In genomic region chr19:39841041-39841440, GRCh38 we compare ENCODE assay signal across 17 cellular contexts. TPM values are rescaled to one million over a fixed set of nuclear protein-coding genes. Genes with fewer than 3 reads are reported as not detected.
DNase-seq lines count a peak whose midpoint lies in the region; ATAC-seq, FAIRE-seq and TF ChIP-seq lines count a peak whose summit lies in the region.
"Had no signal": no experiment of that assay in that cellular context is flagged by ENCODE, and none has a peak within 500 bp of the region (broad histone marks: within the 10 kb centered on the region; RNA-seq: fewer than 3 reads in every experiment).

No MANE protein-coding gene starts in this region.

- no peak for TF ChIP-seq POLR2A in H1 (IDR thresholded peaks at IDR 0.05; ENCODE audit: control extremely low read depth in 1 of 2, low read depth in 2 of 2, low read length in 2 of 2)

- H3K23me2 ChIP-seq in H1 (ENCODE audit: low read depth, low read length), result peaks cover 9% of the 10 kb centered on the region

- no peak overlapping the region for H2BK12ac ChIP-seq in H1 (ENCODE audit: low read depth, low read length)

- 0 out of 2 replicates have a peak overlapping the region, but pooled peaks have one; percentile 6 for H4K8ac ChIP-seq in H1 (ENCODE audit: extremely low read depth, insufficient read depth, low read length)

- H3K4ac ChIP-seq in H1 (replicated peaks; ENCODE audit: insufficient read length, low read depth, low read length), result no peak overlapping the region

- no peak overlapping the region for H2BK5ac ChIP-seq in H1 (ENCODE audit: low read depth, low read length)

- peaks cover 33% of the 10 kb centered on the region for H3K36me3 Mint-ChIP-seq in activated CD8-positive, alpha-beta memory T cell treated with anti-CD3 and anti-CD28 coated beads, Interleukin-2, amount 10 ng/mL, durations not matched to agents 7 days and 5 days
- peaks cover 41% of the 10 kb centered on the region for H3K36me3 Mint-ChIP-seq in WTC11
- peaks cover 51% of the 10 kb centered on the region for H3K36me3 Mint-ChIP-seq in stimulated activated memory B cell treated with anti-CD40 and anti-IgM and Interleukin-4, amounts not matched to agents 10 μg/mL and 1 μg/mL and 100 μg/mL, for 72 hours

- H3K27me3 ChIP-seq in H1 (replicated peaks in 1 of 4; ENCODE audit: control insufficient read depth in 3 of 4, extremely low read depth in 1 of 4, insufficient read depth in 3 of 4, low read length in 3 of 4), result no peaks in the 10 kb centered on the region
- H3K27me3 ChIP-seq in Karpas-422 (ENCODE audit: low read length), result no peaks in the 10 kb centered on the region

- CTCF ChIA-PET in activated CD8-positive, alpha-beta memory T cell treated with anti-CD3 and anti-CD28 coated beads, Interleukin-2, amount 10 ng/mL, durations not matched to agents 7 days and 5 days (lab: Charles Lee), result interaction anchor here (1.0 to 7.2 kb wide), 6 partner anchors 7 to 294 kb away, joined by 3 to 150 read pairs (median 74); partner anchors contain the start of genes DYRK1B and PSMC4
- CTCF ChIA-PET in WTC11 (lab: Charles Lee) (interaction anchor here (0.7 to 3.6 kb wide), 2 partner anchors 29 to 45 kb away, joined by 3 to 10 read pairs; no protein-coding TSS in a partner anchor), H1 (lab: Charles Lee; ENCODE audit: partially characterized antibody) (interaction anchor here (1.1 to 6.4 kb wide), 10 partner anchors 8 to 168 kb away, joined by 3 to 43 read pairs (median 7); partner anchors contain the start of gene DYRK1B)

- H3K27ac Mint-ChIP-seq in activated CD8-positive, alpha-beta memory T cell treated with anti-CD3 and anti-CD28 coated beads, Interleukin-2, amount 10 ng/mL, durations not matched to agents 7 days and 5 days, result peak overlapping the region; percentile 24
- H3K27ac Mint-ChIP-seq in WTC11, result no peak overlapping the region
- peak overlapping the region; percentile 25 for H3K27ac Mint-ChIP-seq in stimulated activated memory B cell treated with anti-CD40 and anti-IgM and Interleukin-4, amounts not matched to agents 10 μg/mL and 1 μg/mL and 100 μg/mL, for 72 hours

- H4K5ac ChIP-seq in H1 (ENCODE audit: insufficient read length, low read depth, low read length), result no peak overlapping the region

- no peak for DNase-seq in activated CD8-positive, alpha-beta memory T cell treated with anti-CD3 and anti-CD28 coated beads, Interleukin-2, amount 10 ng/mL, durations not matched to agents 7 days and 5 days
- DNase-seq in activated CD8-positive, alpha-beta memory T cell treated with anti-CD3 and anti-CD28 coated beads, Interleukin-2, amount 50 U/mL, for 4 hours, result no peak
- DNase-seq in WTC11 (ENCODE audit: low spot score) (no peak), H1 (ENCODE audit: low read depth in 1 of 2, low spot score in 2 of 2) (no peak), NCI-H2171 treated with DMSO at 0.1 percent for 48 hours (lab: John Stamatoyannopoulos, UW) (no peak), Karpas-422 (no peak), cerebellum (ENCODE audit: low spot score) (no peak)
- DNase-seq: Caco-2, KBM-7, NCI-H1092, NCI-H187, NCI-H446 had no signal

- no peaks in the 10 kb centered on the region for H3K27me3 Mint-ChIP-seq in activated CD8-positive, alpha-beta memory T cell treated with anti-CD3 and anti-CD28 coated beads, Interleukin-2, amount 10 ng/mL, durations not matched to agents 7 days and 5 days
- no peaks in the 10 kb centered on the region for H3K27me3 Mint-ChIP-seq in WTC11 (ENCODE audit: low read depth)
- no peaks in the 10 kb centered on the region for H3K27me3 Mint-ChIP-seq in stimulated activated memory B cell treated with anti-CD40 and anti-IgM and Interleukin-4, amounts not matched to agents 10 μg/mL and 1 μg/mL and 100 μg/mL, for 72 hours

- H3K9ac ChIP-seq in H1 (replicated peaks in 1 of 4; ENCODE audit: extremely low read depth in 1 of 4, low read depth in 3 of 4, low read length in 3 of 4), result no peak overlapping the region
- H3K9ac ChIP-seq in Karpas-422 (ENCODE audit: low read length), result no peak overlapping the region

- POLR2A ChIA-PET in WTC11 (lab: Charles Lee) (no interaction called here), H1 (lab: Charles Lee; ENCODE audit: partially characterized antibody) (interaction anchor here (1.0 kb wide), 1 partner anchor 17 kb away, joined by 3 read pairs; no protein-coding TSS in a partner anchor)

- no peak overlapping the region for H3K4me2 ChIP-seq in H1 (ENCODE audit: insufficient read depth in 1 of 2, low read depth in 2 of 2, low read length in 2 of 2)
- H3K4me2 ChIP-seq in Karpas-422 (ENCODE audit: low read depth, low read length, poor library complexity, severe bottlenecking), result no peak overlapping the region

- H4K20me1 ChIP-seq in H1 (replicated peaks in 1 of 2; ENCODE audit: control insufficient read depth in 1 of 2, insufficient read depth in 2 of 2, low read length in 2 of 2) (peaks cover 30 to 40% of the 10 kb centered on the region in 2 experiments), Karpas-422 (ENCODE audit: insufficient read depth, low read depth, low read length) (peaks cover 48% of the 10 kb centered on the region)

- H3K18ac ChIP-seq in H1 (ENCODE audit: extremely low read depth, low read length), result no peak overlapping the region

- no peak overlapping the region for H4K91ac ChIP-seq in H1 (replicated peaks; ENCODE audit: insufficient read length, low read length)

- H3K4me3 ChIP-seq in H1 (ENCODE audit: extremely low read depth in 1 of 4, insufficient read depth in 2 of 4, low read depth in 3 of 4, low read length in 4 of 4), result no peak overlapping the region
- H3K4me3 ChIP-seq in Karpas-422 (ENCODE audit: low read length), result no peak overlapping the region

- ATAC-seq in activated CD8-positive, alpha-beta memory T cell treated with anti-CD3 and anti-CD28 coated beads, Interleukin-2, amount 10 ng/mL, durations not matched to agents 7 days and 5 days, result no peak
- no peak for ATAC-seq in WTC11
- no peak for ATAC-seq in stimulated activated memory B cell treated with anti-CD40 and anti-IgM and Interleukin-4, amounts not matched to agents 10 μg/mL and 1 μg/mL and 100 μg/mL, for 72 hours
- ATAC-seq: HCT116 had no signal

- H2AFZ ChIP-seq in H1 (ENCODE audit: low read length) (no peak overlapping the region), Karpas-422 (ENCODE audit: low read length) (no peak overlapping the region)

- no peak overlapping the region for H3K4me3 Mint-ChIP-seq in activated CD8-positive, alpha-beta memory T cell treated with anti-CD3 and anti-CD28 coated beads, Interleukin-2, amount 10 ng/mL, durations not matched to agents 7 days and 5 days
- H3K4me3 Mint-ChIP-seq in WTC11, result no peak overlapping the region
- no peak overlapping the region for H3K4me3 Mint-ChIP-seq in stimulated activated memory B cell treated with anti-CD40 and anti-IgM and Interleukin-4, amounts not matched to agents 10 μg/mL and 1 μg/mL and 100 μg/mL, for 72 hours
- H3K4me3 Mint-ChIP-seq: CD14-positive monocyte had no signal

- WGBS in H1 (ENCODE audit: extremely low coverage in 1 of 2, insufficient coverage in 1 of 2, insufficient read length in 1 of 2, insufficient replicate concordance in 2 of 2, low coverage in 1 of 2, low lambda C conversion rate in 2 of 2, missing lambda C conversion rate in 1 of 2), 2 experiments, result 89% methylated on average over 4 of the region's 4 CpGs; no CpG with 5 or more reads in 1 of the 2 experiments

- H3K4me1 Mint-ChIP-seq in activated CD8-positive, alpha-beta memory T cell treated with anti-CD3 and anti-CD28 coated beads, Interleukin-2, amount 10 ng/mL, durations not matched to agents 7 days and 5 days, result peaks cover 35% of the 10 kb centered on the region
- H3K4me1 Mint-ChIP-seq in WTC11, result peaks cover 29% of the 10 kb centered on the region
- peaks cover 44% of the 10 kb centered on the region for H3K4me1 Mint-ChIP-seq in stimulated activated memory B cell treated with anti-CD40 and anti-IgM and Interleukin-4, amounts not matched to agents 10 μg/mL and 1 μg/mL and 100 μg/mL, for 72 hours

- no peaks in the 10 kb centered on the region for H3K9me3 Mint-ChIP-seq in activated CD8-positive, alpha-beta memory T cell treated with anti-CD3 and anti-CD28 coated beads, Interleukin-2, amount 10 ng/mL, durations not matched to agents 7 days and 5 days (ENCODE audit: low read depth)
- H3K9me3 Mint-ChIP-seq in WTC11, result no peaks in the 10 kb centered on the region
- no peaks in the 10 kb centered on the region for H3K9me3 Mint-ChIP-seq in stimulated activated memory B cell treated with anti-CD40 and anti-IgM and Interleukin-4, amounts not matched to agents 10 μg/mL and 1 μg/mL and 100 μg/mL, for 72 hours

- no peaks in the 10 kb centered on the region for H3K9me2 ChIP-seq in Karpas-422 (replicated peaks; ENCODE audit: insufficient read depth, low read length)

- H3K4me1 ChIP-seq in H1 (replicated peaks in 1 of 4; ENCODE audit: control insufficient read depth in 3 of 4, insufficient read depth in 4 of 4, low read length in 3 of 4), result peaks cover 3 to 21% (median 10%) of the 10 kb centered on the region in 4 experiments
- H3K4me1 ChIP-seq in Karpas-422 (ENCODE audit: low read length), result peaks cover 26% of the 10 kb centered on the region

- no peak for TF ChIP-seq CTCF in WTC11 (IDR thresholded peaks at IDR 0.05)
- no peak for TF ChIP-seq CTCF in H1 (IDR thresholded peaks at IDR 0.05; ENCODE audit: control extremely low read depth in 1 of 3, insufficient read depth in 1 of 3, low read depth in 1 of 3, low read length in 3 of 3)

- H3K14ac ChIP-seq in H1 (ENCODE audit: insufficient read length), result no peak overlapping the region

- H2BK20ac ChIP-seq in H1 (ENCODE audit: low read length), result no peak overlapping the region

- no peak overlapping the region for H3K56ac ChIP-seq in H1 (replicated peaks; ENCODE audit: insufficient read length, low read depth, low read length)

- TF ChIP-seq EP300 in H1 (IDR thresholded peaks at IDR 0.05; ENCODE audit: borderline replicate concordance in 1 of 2, low read depth in 2 of 2, low read length in 2 of 2), result no peak

- H3K9me3 ChIP-seq in H1 (ENCODE audit: insufficient read depth in 2 of 2, low read depth in 1 of 2, low read length in 1 of 2) (no peaks in the 10 kb centered on the region), Karpas-422 (ENCODE audit: low read length) (no peaks in the 10 kb centered on the region)
- H3K9me3 ChIP-seq: Caco-2 had no signal

- no peak overlapping the region for H2BK15ac ChIP-seq in H1 (ENCODE audit: low read length)

- FAIRE-seq in H1 (lab: Jason Lieb, UNC), result no peak
- FAIRE-seq: A204.1 had no signal

- TF ChIP-seq RAD21 in H1 (IDR thresholded peaks at IDR 0.05 in 1 of 2, conservative IDR thresholded peaks at IDR 0.05 in 1 of 2; ENCODE audit: low read depth in 2 of 2, low read length in 2 of 2), result no peak

- H3K36me3 ChIP-seq in H1 (ENCODE audit: control insufficient read depth in 2 of 4, insufficient read depth in 4 of 4, low read length in 3 of 4), result peaks cover 35 to 52% (median 40%) of the 10 kb centered on the region in 4 experiments
- peaks cover 31% of the 10 kb centered on the region; the same call in 1 of the 2 replicates for H3K36me3 ChIP-seq in Karpas-422 (ENCODE audit: insufficient read depth, low read length)

- peaks cover 48 to 76% of the 10 kb centered on the region in 2 experiments for H3K79me2 ChIP-seq in H1 (ENCODE audit: control insufficient read depth in 1 of 2, insufficient read depth in 2 of 2, low read length in 2 of 2)
- peaks cover 74% of the 10 kb centered on the region for H3K79me2 ChIP-seq in Karpas-422 (ENCODE audit: low read length)

- H3K23ac ChIP-seq in H1 (ENCODE audit: insufficient read length), result no peak overlapping the region

- no peak overlapping the region for H3K27ac ChIP-seq in H1 (ENCODE audit: low read depth, low read length)
- no peak overlapping the region for H3K27ac ChIP-seq in Karpas-422 (ENCODE audit: low read length)
- H3K27ac ChIP-seq: HL-60 had no signal

- H2AK5ac ChIP-seq in H1 (ENCODE audit: low read depth, low read length), result no peak overlapping the region

- H3K79me1 ChIP-seq in H1 (ENCODE audit: low read depth, low read length), result peaks cover 20% of the 10 kb centered on the region

- H2BK120ac ChIP-seq in H1 (replicated peaks; ENCODE audit: low read depth, low read length), result no peak overlapping the region

RNA-seq across cellular contexts. Expression of gene FBL, which starts 5.1 kb away (rescaled TPM):
- 100 to 1,000 TPM; 374 to 453 TPM for total RNA-seq in activated CD8-positive, alpha-beta memory T cell treated with anti-CD3 and anti-CD28 coated beads, Interleukin-2, amount 10 ng/mL, durations not matched to agents 7 days and 5 days
- total RNA-seq in WTC11 (2021) (576 to 620 TPM (median 610 TPM) in 3 replicates), cerebellum (96.6 TPM)
- 790 and 809 TPM in 2 replicates for total RNA-seq in H1 (2021; fragmentation: NEBNext Ultra II Directional; extraction: Animal tissue kit (Norgen Biotek cat#: 25700))
- 1,361 and 1,596 TPM in 2 replicates for polyA plus RNA-seq in H1 (2011; rRNA removed)
- 1,243 TPM for polyA plus RNA-seq in H1 (2011; cell fraction: cytosol; rRNA removed)
- 952 TPM for polyA plus RNA-seq in H1 (2011; cell fraction: nucleus; rRNA removed)
- 966 to 1,051 TPM (median 1,032 TPM) in 4 replicates for polyA plus RNA-seq in H1 (2012, experiment 1 of 2)
- polyA plus RNA-seq in H1 (2012, experiment 2 of 2), result 913 TPM
- 573 TPM for polyA plus RNA-seq in H1 (2013, experiment 1 of 2)
- polyA plus RNA-seq in H1 (2013, experiment 2 of 2), result 620 TPM
- polyA minus RNA-seq in H1 (2011; rRNA and poly(A)+ RNA removed), result 1,139 and 1,169 TPM in 2 replicates
- polyA minus RNA-seq in H1 (2011; cell fraction: cytosol; rRNA and poly(A)+ RNA removed), result 277 TPM
- 150 TPM for polyA minus RNA-seq in H1 (2011; cell fraction: nucleus; rRNA and poly(A)+ RNA removed)
- 359 and 384 TPM in 2 replicates for total RNA-seq in Karpas-422 (2014; rRNA removed; shearing (Covaris generic); ENCODE audit: low replicate concordance)

RNA-seq across cellular contexts. Expression of gene DYRK1B, which starts 7.1 kb away (rescaled TPM):
- total RNA-seq in activated CD8-positive, alpha-beta memory T cell treated with anti-CD3 and anti-CD28 coated beads, Interleukin-2, amount 10 ng/mL, durations not matched to agents 7 days and 5 days, result 1 to 10 TPM; 7.5 to 7.7 TPM
- total RNA-seq in WTC11 (2021) (12.2 to 14.0 TPM (median 13.2 TPM) in 3 replicates), cerebellum (20.1 TPM)
- total RNA-seq in H1 (2021; fragmentation: NEBNext Ultra II Directional; extraction: Animal tissue kit (Norgen Biotek cat#: 25700)), result 14.8 and 15.8 TPM in 2 replicates
- 6.9 and 13.6 TPM in 2 replicates for polyA plus RNA-seq in H1 (2011; rRNA removed)
- polyA plus RNA-seq in H1 (2011; cell fraction: cytosol; rRNA removed), result 4.5 TPM
- 18.1 TPM for polyA plus RNA-seq in H1 (2011; cell fraction: nucleus; rRNA removed)
- polyA plus RNA-seq in H1 (2012, experiment 1 of 2), result 6.9 to 16.5 TPM (median 11.2 TPM) in 4 replicates
- 10.4 TPM for polyA plus RNA-seq in H1 (2012, experiment 2 of 2)
- 9.1 TPM for polyA plus RNA-seq in H1 (2013, experiment 1 of 2)
- 9.4 TPM for polyA plus RNA-seq in H1 (2013, experiment 2 of 2)
- 4.7 and 13.1 TPM in 2 replicates for polyA minus RNA-seq in H1 (2011; rRNA and poly(A)+ RNA removed)
- polyA minus RNA-seq in H1 (2011; cell fraction: cytosol; rRNA and poly(A)+ RNA removed), result 12.2 TPM
- polyA minus RNA-seq in H1 (2011; cell fraction: nucleus; rRNA and poly(A)+ RNA removed), result 11.7 TPM
- 10.9 and 30.3 TPM in 2 replicates for total RNA-seq in Karpas-422 (2014; rRNA removed; shearing (Covaris generic); ENCODE audit: low replicate concordance)
